ENCODE assay signal across 1 cellular context in genomic region chr10:121734517-121735137, GRCh38.
TF ChIP-seq lines count a peak whose summit lies in the region.

No MANE protein-coding gene starts in this region.

TF ChIP-seq in WTC11, 78 proteins besides CTCF, POLR2A, EP300 and RAD21 (continued from another document):
- TF ChIP-seq, protein P1, sequence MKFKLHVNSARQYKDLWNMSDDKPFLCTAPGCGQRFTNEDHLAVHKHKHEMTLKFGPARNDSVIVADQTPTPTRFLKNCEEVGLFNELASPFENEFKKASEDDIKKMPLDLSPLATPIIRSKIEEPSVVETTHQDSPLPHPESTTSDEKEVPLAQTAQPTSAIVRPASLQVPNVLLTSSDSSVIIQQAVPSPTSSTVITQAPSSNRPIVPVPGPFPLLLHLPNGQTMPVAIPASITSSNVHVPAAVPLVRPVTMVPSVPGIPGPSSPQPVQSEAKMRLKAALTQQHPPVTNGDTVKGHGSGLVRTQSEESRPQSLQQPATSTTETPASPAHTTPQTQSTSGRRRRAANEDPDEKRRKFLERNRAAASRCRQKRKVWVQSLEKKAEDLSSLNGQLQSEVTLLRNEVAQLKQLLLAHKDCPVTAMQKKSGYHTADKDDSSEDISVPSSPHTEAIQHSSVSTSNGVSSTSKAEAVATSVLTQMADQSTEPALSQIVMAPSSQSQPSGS (CRISPR knock-in tag; IDR thresholded peaks at IDR 0.05; ENCODE audit: borderline replicate concordance, low read depth) = no peak
- TF ChIP-seq IRF2 (CRISPR knock-in tag; IDR thresholded peaks at IDR 0.05; ENCODE audit: borderline replicate concordance, low read depth) (no peak), SOX15 (CRISPR knock-in tag; IDR thresholded peaks at IDR 0.05) (no peak), ZNF396 (CRISPR knock-in tag; IDR thresholded peaks at IDR 0.05; ENCODE audit: borderline replicate concordance) (no peak)
